In genomic region chr6:138545621-138545980, GRCh38 we compare ENCODE assay signal across 10 cellular contexts. TPM values are rescaled to one million over a fixed set of nuclear protein-coding genes. Genes with fewer than 3 reads are reported as not detected.
DNase-seq lines count a peak whose midpoint lies in the region; ATAC-seq and TF ChIP-seq lines count a peak whose summit lies in the region.
"Had no signal": no experiment of that assay in that cellular context is flagged by ENCODE, and none has a peak within 500 bp of the region (broad histone marks: within the 10 kb centered on the region; RNA-seq: fewer than 3 reads in every experiment).

No MANE protein-coding gene starts in this region.

- peaks cover 4% of the 10 kb centered on the region; the same call in 1 of the 2 replicates for H3K36me3 Mint-ChIP-seq in HFFc6 (ENCODE audit: low read depth)
- H3K36me3 Mint-ChIP-seq in CD8-positive, alpha-beta T cell = no peaks in the 10 kb centered on the region

- CTCF ChIA-PET in CD8-positive, alpha-beta T cell (lab: Charles Lee) = no interaction called here

- TF ChIP-seq CTCF in HFFc6 (IDR thresholded peaks at IDR 0.05) = no peak
- no peak for TF ChIP-seq CTCF in CD8-positive, alpha-beta T cell (IDR thresholded peaks at IDR 0.05)

- H3K9me3 ChIP-seq in CD8-positive, alpha-beta T cell (ENCODE audit: low read length) = no peaks in the 10 kb centered on the region

- H3K36me3 ChIP-seq in CD8-positive, alpha-beta T cell (ENCODE audit: insufficient read depth, low read length) = no peaks in the 10 kb centered on the region

- peak overlapping the region in 12 of 21 experiments; percentile 15 to 81 (median 44) for H3K27ac ChIP-seq in skin epidermis
- no peak overlapping the region for H3K27ac ChIP-seq in CD8-positive, alpha-beta T cell (ENCODE audit: low read depth, low read length)

- POLR2A ChIA-PET in CD8-positive, alpha-beta T cell (lab: Charles Lee) = no interaction called here

- H3K4me3 Mint-ChIP-seq in HFFc6 = peak overlapping the region; percentile 81; the same call in 1 of the 2 replicates
- H3K4me3 Mint-ChIP-seq in CD8-positive, alpha-beta T cell = no peak overlapping the region

- H3K4me1 Mint-ChIP-seq in HFFc6 (ENCODE audit: low read depth) = peaks cover 78% of the 10 kb centered on the region
- H3K4me1 Mint-ChIP-seq in CD8-positive, alpha-beta T cell (ENCODE audit: low read depth) = no peaks in the 10 kb centered on the region

- peaks cover 7% of the 10 kb centered on the region; the same call in 1 of the 2 replicates for H3K9me3 Mint-ChIP-seq in HFFc6
- no peaks in the 10 kb centered on the region for H3K9me3 Mint-ChIP-seq in CD8-positive, alpha-beta T cell

- peak overlapping the region in 1 of 7 experiments; percentile 22 for H3K4me3 ChIP-seq in skin epidermis
- H3K4me3 ChIP-seq in CD8-positive, alpha-beta T cell (ENCODE audit: low read depth, low read length) = no peak overlapping the region

- H3K27me3 Mint-ChIP-seq in HFFc6 (ENCODE audit: insufficient read depth) = no peaks in the 10 kb centered on the region; the same call in 1 of the 2 replicates
- peaks cover 8% of the 10 kb centered on the region for H3K27me3 Mint-ChIP-seq in CD8-positive, alpha-beta T cell (ENCODE audit: low read depth)

- DNase-seq in HFFc6 = no peak
- peak; percentile 90 for DNase-seq in dermis blood vessel endothelial cell
- DNase-seq in left kidney (ENCODE audit: low read depth, low spot score) = peak; percentile 56
- no peak for DNase-seq in CD8-positive, alpha-beta T cell
- DNase-seq in NCI-H1436 (lab: John Stamatoyannopoulos, UW) = no peak
- DNase-seq: effector CD8-positive, alpha-beta T cell had no signal

- H3K27ac Mint-ChIP-seq in HFFc6 = peak overlapping the region; percentile 70
- H3K27ac Mint-ChIP-seq in CD8-positive, alpha-beta T cell = no peak overlapping the region

- no peaks in the 10 kb centered on the region for H3K27me3 ChIP-seq in CD8-positive, alpha-beta T cell (ENCODE audit: insufficient read depth, low read length)

- intact Hi-C loops in CD8-positive, alpha-beta T cell (cut with DNase I, micrococcal nuclease) = no loop called here

- ATAC-seq in CD8-positive, alpha-beta T cell = no peak
- ATAC-seq in HG02981 (IDR thresholded peaks at IDR 0.05; ENCODE audit: unreplicated experiment) = no peak
- no peak for ATAC-seq in GM21737 (IDR thresholded peaks at IDR 0.05; ENCODE audit: unreplicated experiment)
- ATAC-seq: activated CD4-positive, CD25-positive, alpha-beta regulatory T cell treated with anti-CD3 and anti-CD28 coated beads, Interleukin-2, amount 50 U/mL, for 24 hours had no signal

- H3K4me1 ChIP-seq in CD8-positive, alpha-beta T cell (ENCODE audit: insufficient read depth, low read length) = no peaks in the 10 kb centered on the region

RNA-seq across cellular contexts. Expression of gene NHSL1, which starts 46.3 kb away (rescaled TPM):
- 10 to 100 TPM in 3 of 6 experiments, 1 to 10 TPM in 3; 4.4 to 12.3 (median 10.1) TPM for total RNA-seq in HFFc6 (2021; fragmentation: NEBNext Ultra II Directional; extraction: Animal tissue kit (Norgen Biotek cat#: 25700))
- 45.1 and 78.7 TPM in 2 replicates for total RNA-seq in dermis blood vessel endothelial cell
- total RNA-seq in CD8-positive, alpha-beta T cell = not detected

Comparison
In these comparisons a context has a peak if more than half of its experiments do, and no peak if none do; other contexts are left out.
1. DNase-seq: peak in dermis blood vessel endothelial cell (single experiment) and left kidney (single experiment); none in HFFc6 (single experiment), CD8-positive, alpha-beta T cell (0 of 7) and NCI-H1436 (single experiment).
2. RNA of gene NHSL1, which starts 46.3 kb away (total RNA-seq): 45.1 to 78.7 TPM in dermis blood vessel endothelial cell and 4.4 to 12.3 TPM in HFFc6; not detected in CD8-positive, alpha-beta T cell; every median in the first group is over 4 times any median in the second.